Comparison of ENCODE assay signal across 25 cellular contexts in the genomic region with DNA sequence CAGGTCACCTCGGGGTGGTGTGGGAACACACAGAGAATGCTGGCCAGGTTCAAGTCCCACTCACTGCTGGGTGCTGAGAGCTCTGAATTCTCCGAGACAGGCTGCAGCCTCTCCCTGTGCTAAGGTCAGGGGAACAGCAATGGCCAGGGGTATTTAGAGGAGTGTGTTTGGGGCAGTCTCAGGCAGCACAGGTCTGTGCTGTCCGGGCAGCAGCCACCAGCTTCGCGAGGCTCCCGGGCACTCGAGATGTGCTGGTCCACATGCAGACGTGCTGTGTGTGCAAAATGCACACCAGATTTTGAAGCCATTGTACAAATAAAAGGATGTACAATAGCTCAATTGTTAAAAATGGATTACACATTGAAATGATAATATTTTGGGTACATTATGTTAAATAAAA. TPM values are rescaled to one million over a fixed set of nuclear protein-coding genes. Genes with fewer than 3 reads are reported as not detected.
A peak's percentile ranks its signal among the peaks of the same experiment; 100 is the strongest.
DNase-seq lines count a peak whose midpoint lies in the region; ATAC-seq and TF ChIP-seq lines count a peak whose summit lies in the region.
"Had no signal": no experiment of that assay in that cellular context is flagged by ENCODE, and none has a peak within 500 bp of the region (broad histone marks: within the 10 kb centered on the region; RNA-seq: fewer than 3 reads in every experiment).

No MANE protein-coding gene starts in this region.

- 97% methylated on average over 8 of the region's 8 CpGs for WGBS in smooth muscle cell (ENCODE audit: low lambda C conversion rate)

- H3K36me3 Mint-ChIP-seq in activated CD4-positive, alpha-beta memory T cell treated with anti-CD3 and anti-CD28 coated beads for 36 hours, result peaks cover 18% of the 10 kb centered on the region
- H3K36me3 Mint-ChIP-seq in activated CD4-positive, alpha-beta memory T cell treated with anti-CD3 and anti-CD28 coated beads, Interleukin-2, amount 10 ng/mL, durations not matched to agents 7 days and 5 days (ENCODE audit: low read depth), result peaks cover 65% of the 10 kb centered on the region
- H3K36me3 Mint-ChIP-seq in CD8-positive, alpha-beta memory T cell, result peaks cover 9 to 49% (median 14%) of the 10 kb centered on the region in 3 donors
- H3K36me3 Mint-ChIP-seq in activated naive CD8-positive, alpha-beta T cell treated with anti-CD3 and anti-CD28 coated beads for 36 hours, result peaks cover 22% of the 10 kb centered on the region
- no peaks in the 10 kb centered on the region for H3K36me3 Mint-ChIP-seq in natural killer cell

- no peaks in the 10 kb centered on the region for H3K9me3 ChIP-seq in CD8-positive, alpha-beta memory T cell (ENCODE audit: low read length)
- H3K9me3 ChIP-seq in smooth muscle cell (replicated peaks; ENCODE audit: low read depth), result no peaks in the 10 kb centered on the region
- H3K9me3 ChIP-seq: A549, Peyer's patch, transverse colon had no signal

- H3K4me3 Mint-ChIP-seq in activated CD4-positive, alpha-beta memory T cell treated with anti-CD3 and anti-CD28 coated beads for 36 hours, result no peak overlapping the region
- H3K4me3 Mint-ChIP-seq in activated CD4-positive, alpha-beta memory T cell treated with anti-CD3 and anti-CD28 coated beads, Interleukin-2, amount 10 ng/mL, durations not matched to agents 7 days and 5 days, result no peak overlapping the region
- H3K4me3 Mint-ChIP-seq in CD8-positive, alpha-beta memory T cell, result peak overlapping the region; percentile 40 to 99 (median 98)
- no peak overlapping the region for H3K4me3 Mint-ChIP-seq in activated naive CD8-positive, alpha-beta T cell treated with anti-CD3 and anti-CD28 coated beads for 36 hours
- H3K4me3 Mint-ChIP-seq in natural killer cell, result peak overlapping the region; percentile 99
- H3K4me3 Mint-ChIP-seq: activated naive CD8-positive, alpha-beta T cell treated with anti-CD3 and anti-CD28 coated beads, Interleukin-2, amount 10 ng/mL, durations not matched to agents 7 days and 5 days; B cell; endodermal cell had no signal

- CTCF ChIA-PET in activated CD4-positive, alpha-beta memory T cell treated with anti-CD3 and anti-CD28 coated beads for 36 hours (lab: Charles Lee), result interaction anchor here (3.7 to 14.9 kb wide), 5 partner anchors 10 to 98 kb away, joined by 27 to 176 read pairs (median 36); a partner anchor contains a TSS
- CTCF ChIA-PET in activated CD4-positive, alpha-beta memory T cell treated with anti-CD3 and anti-CD28 coated beads, Interleukin-2, amount 10 ng/mL, durations not matched to agents 7 days and 5 days (lab: Charles Lee), result interaction anchor here (0.7 to 12.5 kb wide), 5 partner anchors 10 to 98 kb away, joined by 3 to 93 read pairs (median 4); a partner anchor contains a TSS
- CTCF ChIA-PET in CD8-positive, alpha-beta memory T cell (lab: Charles Lee), result interaction anchor here (1.2 to 15.2 kb wide), 6 partner anchors 9 to 98 kb away, joined by 3 to 214 read pairs (median 80); a partner anchor contains a TSS

- H4K20me1 ChIP-seq in smooth muscle cell (ENCODE audit: low read depth), result no peaks in the 10 kb centered on the region

- POLR2A ChIA-PET in activated CD4-positive, alpha-beta memory T cell treated with anti-CD3 and anti-CD28 coated beads for 36 hours (lab: Charles Lee), result no interaction called here
- POLR2A ChIA-PET in activated CD4-positive, alpha-beta memory T cell treated with anti-CD3 and anti-CD28 coated beads, Interleukin-2, amount 10 ng/mL, durations not matched to agents 7 days and 5 days (lab: Charles Lee), result interaction anchor here (1.0 to 3.6 kb wide), 2 partner anchors 20 to 21 kb away, joined by 4 to 16 read pairs; a partner anchor contains a TSS
- POLR2A ChIA-PET in CD8-positive, alpha-beta memory T cell (lab: Charles Lee), result interaction anchor here (1.4 kb wide), 1 partner anchor 9 kb away, joined by 3 read pairs; no protein-coding TSS in a partner anchor

- no peak for TF ChIP-seq CTCF in natural killer cell (IDR thresholded peaks at IDR 0.05)
- TF ChIP-seq CTCF in smooth muscle cell (IDR thresholded peaks at IDR 0.05; ENCODE audit: borderline replicate concordance, insufficient read depth, poor library complexity, severe bottlenecking), result no peak

- no peaks in the 10 kb centered on the region for H3K27me3 Mint-ChIP-seq in activated CD4-positive, alpha-beta memory T cell treated with anti-CD3 and anti-CD28 coated beads for 36 hours
- H3K27me3 Mint-ChIP-seq in activated CD4-positive, alpha-beta memory T cell treated with anti-CD3 and anti-CD28 coated beads, Interleukin-2, amount 10 ng/mL, durations not matched to agents 7 days and 5 days, result no peaks in the 10 kb centered on the region
- H3K27me3 Mint-ChIP-seq in CD8-positive, alpha-beta memory T cell, result no peaks in the 10 kb centered on the region
- H3K27me3 Mint-ChIP-seq in activated naive CD8-positive, alpha-beta T cell treated with anti-CD3 and anti-CD28 coated beads for 36 hours, result no peaks in the 10 kb centered on the region
- no peaks in the 10 kb centered on the region for H3K27me3 Mint-ChIP-seq in natural killer cell (ENCODE audit: low read depth in 2 of 2)
- H3K27me3 Mint-ChIP-seq: activated naive CD8-positive, alpha-beta T cell treated with anti-CD3 and anti-CD28 coated beads, Interleukin-2, amount 10 ng/mL, durations not matched to agents 7 days and 5 days; B cell; stimulated activated naive CD8-positive, alpha-beta T cell treated with anti-CD3 and anti-CD28 coated beads, Interleukin-15, amount 100 ng/mL, for 72 hours had no signal

- no peaks in the 10 kb centered on the region for H3K9me3 Mint-ChIP-seq in activated CD4-positive, alpha-beta memory T cell treated with anti-CD3 and anti-CD28 coated beads for 36 hours
- H3K9me3 Mint-ChIP-seq in activated CD4-positive, alpha-beta memory T cell treated with anti-CD3 and anti-CD28 coated beads, Interleukin-2, amount 10 ng/mL, durations not matched to agents 7 days and 5 days, result no peaks in the 10 kb centered on the region
- no peaks in the 10 kb centered on the region for H3K9me3 Mint-ChIP-seq in CD8-positive, alpha-beta memory T cell
- no peaks in the 10 kb centered on the region for H3K9me3 Mint-ChIP-seq in activated naive CD8-positive, alpha-beta T cell treated with anti-CD3 and anti-CD28 coated beads for 36 hours
- H3K9me3 Mint-ChIP-seq in natural killer cell, result no peaks in the 10 kb centered on the region
- H3K9me3 Mint-ChIP-seq: activated naive CD8-positive, alpha-beta T cell treated with anti-CD3 and anti-CD28 coated beads, Interleukin-2, amount 10 ng/mL, durations not matched to agents 7 days and 5 days; activated T-cell treated with anti-CD3 and anti-CD28 coated beads, Interleukin-2, amount 50 U/mL, for 72 hours; endodermal cell; stimulated activated naive CD8-positive, alpha-beta T cell treated with anti-CD3 and anti-CD28 coated beads, Interleukin-15, amount 100 ng/mL, for 72 hours had no signal

- no peaks in the 10 kb centered on the region for H3F3A ChIP-seq in smooth muscle cell (ENCODE audit: low read depth)

- DNase-seq in activated CD4-positive, alpha-beta memory T cell treated with anti-CD3 and anti-CD28 coated beads for 36 hours, result no peak
- DNase-seq in activated CD4-positive, alpha-beta memory T cell treated with anti-CD3 and anti-CD28 coated beads, Interleukin-2, amount 10 ng/mL, durations not matched to agents 7 days and 5 days, result no peak
- DNase-seq in CD8-positive, alpha-beta memory T cell, result no peak
- DNase-seq in activated naive CD8-positive, alpha-beta T cell treated with anti-CD3 and anti-CD28 coated beads for 36 hours, result no peak
- no peak for DNase-seq in natural killer cell
- DNase-seq in epidermal melanocyte (ENCODE audit: insufficient read length, low spot score), result no peak
- DNase-seq in NCI-H1417 (lab: John Stamatoyannopoulos, UW), result no peak
- DNase-seq in smooth muscle cell (lab: John Stamatoyannopoulos, UW; ENCODE audit: unreplicated experiment), result no peak
- DNase-seq: activated naive CD8-positive, alpha-beta T cell treated with anti-CD3 and anti-CD28 coated beads, Interleukin-2, amount 10 ng/mL, durations not matched to agents 7 days and 5 days; activated T-cell treated with anti-CD3 and anti-CD28 coated beads, Interleukin-2, amount 50 U/mL, for 72 hours; DMS 273 treated with DMSO at 0.1 percent for 48 hours; endodermal cell; H7; kidney; NCI-H524; Peyer's patch; stimulated activated CD4-positive, alpha-beta T cell treated with anti-CD3 and anti-CD28 coated beads, Interleukin-2, amount 100 ng/mL, for 48 hours; stimulated activated naive CD8-positive, alpha-beta T cell treated with anti-CD3 and anti-CD28 coated beads, Interleukin-15, amount 100 ng/mL, for 72 hours; transverse colon; WERI-Rb-1 had no signal

- no peak overlapping the region for H3K4me2 ChIP-seq in smooth muscle cell
- H3K4me2 ChIP-seq: A549 had no signal

- H3K9ac ChIP-seq in smooth muscle cell (ENCODE audit: low read depth), result no peak overlapping the region

- peaks cover 84% of the 10 kb centered on the region for H3K4me1 Mint-ChIP-seq in activated CD4-positive, alpha-beta memory T cell treated with anti-CD3 and anti-CD28 coated beads for 36 hours (ENCODE audit: low read depth)
- peaks cover 89% of the 10 kb centered on the region for H3K4me1 Mint-ChIP-seq in activated CD4-positive, alpha-beta memory T cell treated with anti-CD3 and anti-CD28 coated beads, Interleukin-2, amount 10 ng/mL, durations not matched to agents 7 days and 5 days
- H3K4me1 Mint-ChIP-seq in CD8-positive, alpha-beta memory T cell, result peaks cover 84 to 94% (median 91%) of the 10 kb centered on the region in 3 donors
- peaks cover 84% of the 10 kb centered on the region for H3K4me1 Mint-ChIP-seq in activated naive CD8-positive, alpha-beta T cell treated with anti-CD3 and anti-CD28 coated beads for 36 hours
- peaks cover 88 to 92% of the 10 kb centered on the region in 2 donors for H3K4me1 Mint-ChIP-seq in natural killer cell

- peaks cover 12% of the 10 kb centered on the region for H3K36me3 ChIP-seq in CD8-positive, alpha-beta memory T cell (ENCODE audit: insufficient read depth, low read length)
- no peaks in the 10 kb centered on the region for H3K36me3 ChIP-seq in smooth muscle cell (ENCODE audit: low read depth)
- H3K36me3 ChIP-seq: transverse colon had no signal

- ATAC-seq in natural killer cell, result no peak
- ATAC-seq: A549; activated T-cell treated with anti-CD3 and anti-CD28 coated beads, Interleukin-2, amount 50 U/mL, for 72 hours; stimulated activated naive CD8-positive, alpha-beta T cell treated with anti-CD3 and anti-CD28 coated beads, Interleukin-15, amount 100 ng/mL, for 72 hours had no signal

- H2AFZ ChIP-seq in smooth muscle cell (ENCODE audit: low read depth), result no peak overlapping the region

- peak overlapping the region; percentile 49 for H3K27ac Mint-ChIP-seq in activated CD4-positive, alpha-beta memory T cell treated with anti-CD3 and anti-CD28 coated beads for 36 hours
- H3K27ac Mint-ChIP-seq in activated CD4-positive, alpha-beta memory T cell treated with anti-CD3 and anti-CD28 coated beads, Interleukin-2, amount 10 ng/mL, durations not matched to agents 7 days and 5 days, result no peak overlapping the region
- H3K27ac Mint-ChIP-seq in CD8-positive, alpha-beta memory T cell, result peak overlapping the region in 7 of 8 donors; percentile 80 to 95 (median 90)
- H3K27ac Mint-ChIP-seq in activated naive CD8-positive, alpha-beta T cell treated with anti-CD3 and anti-CD28 coated beads for 36 hours, result peak overlapping the region; percentile 16
- peak overlapping the region; percentile 92 to 93 for H3K27ac Mint-ChIP-seq in natural killer cell
- H3K27ac Mint-ChIP-seq: activated naive CD8-positive, alpha-beta T cell treated with anti-CD3 and anti-CD28 coated beads, Interleukin-2, amount 10 ng/mL, durations not matched to agents 7 days and 5 days; B cell; endodermal cell; stimulated activated naive CD8-positive, alpha-beta T cell treated with anti-CD3 and anti-CD28 coated beads, Interleukin-15, amount 100 ng/mL, for 72 hours had no signal

- intact Hi-C loops in activated CD4-positive, alpha-beta memory T cell treated with anti-CD3 and anti-CD28 coated beads for 36 hours (cut with micrococcal nuclease), result no loop called here
- intact Hi-C loops in natural killer cell (cut with micrococcal nuclease), result no loop called here

- H3K4me3 ChIP-seq in CD8-positive, alpha-beta memory T cell (ENCODE audit: low read length), result peak overlapping the region; percentile 17
- H3K4me3 ChIP-seq in smooth muscle cell, result no peak overlapping the region
- H3K4me3 ChIP-seq: A549, lung, transverse colon had no signal

- no peaks in the 10 kb centered on the region for H3K27me3 ChIP-seq in CD8-positive, alpha-beta memory T cell (ENCODE audit: insufficient read depth, low read length, poor library complexity, severe bottlenecking)
- no peaks in the 10 kb centered on the region for H3K27me3 ChIP-seq in smooth muscle cell (ENCODE audit: low read depth)
- H3K27me3 ChIP-seq: Peyer's patch, transverse colon had no signal

- H3K27ac ChIP-seq in CD8-positive, alpha-beta memory T cell (ENCODE audit: low read depth, low read length), result no peak overlapping the region
- H3K27ac ChIP-seq in smooth muscle cell (ENCODE audit: low read depth), result no peak overlapping the region
- H3K27ac ChIP-seq: A549, WERI-Rb-1 had no signal

- H3K4me1 ChIP-seq in CD8-positive, alpha-beta memory T cell (ENCODE audit: insufficient read depth, low read length), result peaks cover 98% of the 10 kb centered on the region
- peaks cover 39% of the 10 kb centered on the region for H3K4me1 ChIP-seq in smooth muscle cell (ENCODE audit: low read depth)

- peaks cover 16% of the 10 kb centered on the region for H3K79me2 ChIP-seq in smooth muscle cell (ENCODE audit: low read depth)

RNA-seq across cellular contexts. Expression of a gene that starts 7.1 kb away (rescaled TPM):
- 100 to 1,000 TPM; 136 TPM for total RNA-seq in activated CD4-positive, alpha-beta memory T cell treated with anti-CD3 and anti-CD28 coated beads for 36 hours
- 100 to 1,000 TPM; 320 to 328 TPM for total RNA-seq in activated CD4-positive, alpha-beta memory T cell treated with anti-CD3 and anti-CD28 coated beads, Interleukin-2, amount 10 ng/mL, durations not matched to agents 7 days and 5 days
- total RNA-seq in CD8-positive, alpha-beta memory T cell, result 100 to 1,000 TPM; 131 to 133 TPM
- 674 TPM for polyA plus RNA-seq in CD8-positive, alpha-beta memory T cell
- 100 to 1,000 TPM; 124 to 127 TPM for total RNA-seq in activated naive CD8-positive, alpha-beta T cell treated with anti-CD3 and anti-CD28 coated beads for 36 hours
- total RNA-seq in natural killer cell, result 100 to 1,000 TPM; 323 to 372 (median 362) TPM
- total RNA-seq in smooth muscle cell, result 12.4 and 23.2 TPM in 2 replicates
- polyA plus RNA-seq in smooth muscle cell, result 31.9 and 38.8 TPM in 2 replicates

RNA-seq across cellular contexts. Expression of a gene that starts 18.5 kb away (rescaled TPM):
- 1 to 10 TPM; 6.5 to 7.0 TPM for total RNA-seq in activated CD4-positive, alpha-beta memory T cell treated with anti-CD3 and anti-CD28 coated beads for 36 hours
- total RNA-seq in activated CD4-positive, alpha-beta memory T cell treated with anti-CD3 and anti-CD28 coated beads, Interleukin-2, amount 10 ng/mL, durations not matched to agents 7 days and 5 days, result 10 to 100 TPM; 56.1 to 58.5 TPM
- 1 to 10 TPM; 5.8 to 6.0 TPM for total RNA-seq in CD8-positive, alpha-beta memory T cell
- 125 TPM for polyA plus RNA-seq in CD8-positive, alpha-beta memory T cell
- 1 to 10 TPM; 1.8 TPM for total RNA-seq in activated naive CD8-positive, alpha-beta T cell treated with anti-CD3 and anti-CD28 coated beads for 36 hours
- total RNA-seq in natural killer cell (100 to 1,000 TPM; 150 to 184 (median 169) TPM), smooth muscle cell (not detected in 2 replicates)
- polyA plus RNA-seq in smooth muscle cell, result 0.16 TPM in 1 of 2 replicates, not detected in the other

RNA-seq across cellular contexts. Expression of a gene that starts 20.6 kb away (rescaled TPM):
- 10 to 100 TPM; 42.9 to 46.9 TPM for total RNA-seq in activated CD4-positive, alpha-beta memory T cell treated with anti-CD3 and anti-CD28 coated beads for 36 hours
- total RNA-seq in activated CD4-positive, alpha-beta memory T cell treated with anti-CD3 and anti-CD28 coated beads, Interleukin-2, amount 10 ng/mL, durations not matched to agents 7 days and 5 days, result 10 to 100 TPM; 32.1 to 32.3 TPM
- total RNA-seq in CD8-positive, alpha-beta memory T cell, result 10 to 100 TPM; 42.7 to 44.5 TPM
- 17.1 TPM for polyA plus RNA-seq in CD8-positive, alpha-beta memory T cell
- 10 to 100 TPM; 39.9 to 41.6 TPM for total RNA-seq in activated naive CD8-positive, alpha-beta T cell treated with anti-CD3 and anti-CD28 coated beads for 36 hours
- total RNA-seq in natural killer cell, result 10 to 100 TPM; 20.0 to 27.2 (median 24.8) TPM
- 21.4 and 23.5 TPM in 2 replicates for total RNA-seq in smooth muscle cell
- 42.5 and 48.3 TPM in 2 replicates for polyA plus RNA-seq in smooth muscle cell

RNA-seq across cellular contexts. Expression of a gene that starts 42.8 kb away (rescaled TPM):
- total RNA-seq in activated CD4-positive, alpha-beta memory T cell treated with anti-CD3 and anti-CD28 coated beads for 36 hours, result not detected
- not detected for total RNA-seq in activated CD4-positive, alpha-beta memory T cell treated with anti-CD3 and anti-CD28 coated beads, Interleukin-2, amount 10 ng/mL, durations not matched to agents 7 days and 5 days
- not detected for total RNA-seq in CD8-positive, alpha-beta memory T cell
- polyA plus RNA-seq in CD8-positive, alpha-beta memory T cell, result not detected
- total RNA-seq in activated naive CD8-positive, alpha-beta T cell treated with anti-CD3 and anti-CD28 coated beads for 36 hours, result not detected
- total RNA-seq in natural killer cell (10 to 100 TPM in 1 of 3 donors, 1 to 10 TPM in 2; 1.9 to 10.6 (median 8.7) TPM), smooth muscle cell (not detected in 2 replicates)
- polyA plus RNA-seq in smooth muscle cell, result not detected in 2 replicates
- total RNA-seq: activated T-cell treated with anti-CD3 and anti-CD28 coated beads, Interleukin-2, amount 50 U/mL, for 72 hours; endodermal cell; fibroblast of lung; H7; renal cortical epithelial cell had no signal
- polyA plus RNA-seq: A549, fibroblast of lung had no signal

Comparison
In these comparisons a context has a peak if more than half of its experiments do, and no peak if none do; other contexts are left out.
1. RNA of a gene that starts 18.5 kb away (total RNA-seq): 150 to 184 TPM in natural killer cell and 56.1 to 58.5 TPM in activated CD4-positive, alpha-beta memory T cell treated with anti-CD3 and anti-CD28 coated beads, Interleukin-2, amount 10 ng/mL, durations not matched to agents 7 days and 5 days; 6.5 to 7.0 TPM in activated CD4-positive, alpha-beta memory T cell treated with anti-CD3 and anti-CD28 coated beads for 36 hours, 5.8 to 6.0 TPM in CD8-positive, alpha-beta memory T cell, 1.8 TPM in activated naive CD8-positive, alpha-beta T cell treated with anti-CD3 and anti-CD28 coated beads for 36 hours and not detected in smooth muscle cell; every median in the first group is over 4 times any median in the second.
2. H3K4me3 Mint-ChIP-seq: peak in CD8-positive, alpha-beta memory T cell (7 of 7) and natural killer cell (single experiment); none in activated CD4-positive, alpha-beta memory T cell treated with anti-CD3 and anti-CD28 coated beads for 36 hours (single experiment), activated CD4-positive, alpha-beta memory T cell treated with anti-CD3 and anti-CD28 coated beads, Interleukin-2, amount 10 ng/mL, durations not matched to agents 7 days and 5 days (single experiment) and activated naive CD8-positive, alpha-beta T cell treated with anti-CD3 and anti-CD28 coated beads for 36 hours (single experiment).